9 cellular contexts compared by ENCODE assay signal in the genomic region with DNA sequence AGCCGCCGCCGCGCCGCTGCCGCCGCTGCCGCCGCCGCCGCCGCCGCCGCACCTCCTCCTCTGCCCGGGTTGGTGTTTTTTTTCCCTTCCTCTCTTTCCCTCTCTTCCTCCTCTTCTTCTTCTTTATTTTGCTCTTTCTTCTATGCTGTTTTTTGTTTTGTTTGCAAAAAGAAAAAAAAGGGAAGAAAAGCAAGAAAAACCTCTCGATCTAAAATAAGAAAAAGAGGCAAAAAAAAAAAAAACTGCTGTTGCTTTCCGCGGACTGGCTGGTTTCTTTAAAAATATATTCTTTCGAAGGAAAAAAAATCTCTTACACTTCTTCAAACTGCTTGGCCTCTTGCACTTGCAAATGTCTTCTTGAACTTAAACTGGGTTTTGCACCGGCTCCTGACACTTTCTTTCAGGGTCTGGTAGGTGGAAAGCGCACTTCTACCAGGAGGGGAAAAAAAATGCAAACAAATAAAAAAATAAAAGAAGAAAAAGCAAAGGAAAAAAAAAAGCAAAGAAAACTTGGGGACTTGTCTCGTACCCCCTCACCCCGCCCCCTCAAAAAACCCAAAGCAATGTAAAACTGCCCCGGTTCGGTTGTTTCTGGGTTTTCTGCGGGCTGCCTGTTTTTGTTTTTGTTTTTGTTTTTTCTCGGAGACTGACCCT. TPM values are rescaled to one million over a fixed set of nuclear protein-coding genes. Genes with fewer than 3 reads are reported as not detected.
A peak's percentile ranks its signal among the peaks of the same experiment; 100 is the strongest.
DNase-seq lines count a peak whose midpoint lies in the region; ATAC-seq and TF ChIP-seq lines count a peak whose summit lies in the region.
"Had no signal": no experiment of that assay in that cellular context is flagged by ENCODE, and none has a peak within 500 bp of the region (broad histone marks: within the 10 kb centered on the region; RNA-seq: fewer than 3 reads in every experiment).

No MANE protein-coding gene starts in this region.

- H3K9me3 Mint-ChIP-seq in activated naive CD4-positive, alpha-beta T cell treated with anti-CD3 and anti-CD28 coated beads, Interleukin-2, amount 50 U/mL, for 24 hours = no peaks in the 10 kb centered on the region

- peak overlapping the region; percentile 27 to 56 for H3K4me3 ChIP-seq in ascending aorta
- H3K4me3 ChIP-seq in lower lobe of right lung = peak overlapping the region; percentile 54
- peak overlapping the region in 3 of 4 donors; percentile 48 to 67 (median 66) for H3K4me3 ChIP-seq in transverse colon

- no peaks in the 10 kb centered on the region for H3K9me3 ChIP-seq in ascending aorta
- H3K9me3 ChIP-seq in lower lobe of right lung = no peaks in the 10 kb centered on the region
- no peaks in the 10 kb centered on the region for H3K9me3 ChIP-seq in transverse colon

- H3K27me3 ChIP-seq in ascending aorta = peaks cover 37% of the 10 kb centered on the region
- H3K27me3 ChIP-seq in lower lobe of right lung (ENCODE audit: low read depth) = peaks cover 90% of the 10 kb centered on the region
- H3K27me3 ChIP-seq in transverse colon = peaks cover 82% of the 10 kb centered on the region

- no peak for ATAC-seq in lower lobe of right lung
- no peak for ATAC-seq in HG02798 (IDR thresholded peaks at IDR 0.05; ENCODE audit: poor library complexity, unreplicated experiment)

- no peak for TF ChIP-seq EP300 in transverse colon (IDR thresholded peaks at IDR 0.05; ENCODE audit: low read depth)

- H3K4me1 Mint-ChIP-seq in activated naive CD4-positive, alpha-beta T cell treated with anti-CD3 and anti-CD28 coated beads, Interleukin-2, amount 50 U/mL, for 24 hours = peaks cover 48% of the 10 kb centered on the region

- H3K27ac ChIP-seq in ascending aorta (no peak overlapping the region), lower lobe of right lung (no peak overlapping the region), transverse colon (peak overlapping the region; percentile 77 to 87 (median 82))

- intact Hi-C loops in ascending aorta (cut with DNase I) (no loop called here), lower lobe of right lung (cut with DNase I) (no loop called here), transverse colon (cut with DNase I; ENCODE audit: low total_unique reads) (no loop called here)

- H3K4me1 ChIP-seq in ascending aorta (peaks cover 13 to 25% of the 10 kb centered on the region in 2 donors), lower lobe of right lung (peaks cover 38% of the 10 kb centered on the region), transverse colon (peaks cover 12 to 44% (median 43%) of the 10 kb centered on the region in 4 donors)

- 1 to 2% methylated on average over 19 to 27 of the region's 27 CpGs for WGBS in transverse colon (ENCODE audit: low coverage in 1 of 2), 2 donors

- peak overlapping the region; percentile 99 for H3K4me3 Mint-ChIP-seq in activated naive CD4-positive, alpha-beta T cell treated with anti-CD3 and anti-CD28 coated beads, Interleukin-2, amount 50 U/mL, for 24 hours

- H3K27me3 Mint-ChIP-seq in activated naive CD4-positive, alpha-beta T cell treated with anti-CD3 and anti-CD28 coated beads, Interleukin-2, amount 50 U/mL, for 24 hours = no peaks in the 10 kb centered on the region

- no peaks in the 10 kb centered on the region for H3K36me3 ChIP-seq in ascending aorta
- no peaks in the 10 kb centered on the region for H3K36me3 ChIP-seq in lower lobe of right lung
- H3K36me3 ChIP-seq in transverse colon = no peaks in the 10 kb centered on the region

- peak overlapping the region; percentile 99 for H3K27ac Mint-ChIP-seq in activated naive CD4-positive, alpha-beta T cell treated with anti-CD3 and anti-CD28 coated beads, Interleukin-2, amount 50 U/mL, for 24 hours

- no peak for DNase-seq in activated naive CD4-positive, alpha-beta T cell (lab: John Stamatoyannopoulos, UW)
- DNase-seq in ascending aorta (ENCODE audit: low spot score in 2 of 2) = no peak
- no peak for DNase-seq in lower lobe of right lung
- no peak for DNase-seq in transverse colon
- no peak for DNase-seq in SK-N-DZ (ENCODE audit: low spot score)
- DNase-seq in dedifferentiated amniotic fluid mesenchymal stem cell (ENCODE audit: extremely low spot score) = no peak

- TF ChIP-seq CTCF in ascending aorta (IDR thresholded peaks at IDR 0.05) (no peak), lower lobe of right lung (IDR thresholded peaks at IDR 0.05) (no peak), transverse colon (IDR thresholded peaks at IDR 0.05) (no peak)

- TF ChIP-seq POLR2A in transverse colon (IDR thresholded peaks at IDR 0.05) = no peak

- in situ Hi-C loops in transverse colon (cut with MboI; ENCODE audit: low pct_ligation_motif_present in 1 of 4, low pct_unique_long_range_greater_than_20kb in 1 of 4, low sequenced_read_pairs in 3 of 4) = loop anchor here in 3 of 4 donors (25.0 kb wide), 3 partner anchors 1109 to 1284 kb away; no protein-coding TSS in a partner anchor

- peaks cover 13% of the 10 kb centered on the region for H3K36me3 Mint-ChIP-seq in activated naive CD4-positive, alpha-beta T cell treated with anti-CD3 and anti-CD28 coated beads, Interleukin-2, amount 50 U/mL, for 24 hours

RNA-seq across cellular contexts. Expression of a gene that starts 0.6 kb away (rescaled TPM):
- total RNA-seq in ascending aorta (0.85 TPM), lower lobe of right lung (2.3 TPM), transverse colon (1 to 10 TPM in 3 of 4 donors, under 1 TPM in 1; 0.37 to 4.8 (median 3.7) TPM)
- 3.2 and 3.6 TPM in 2 replicates for polyA plus RNA-seq in SK-N-DZ (2014; cell fraction: cytosol; rRNA removed)
- polyA plus RNA-seq in SK-N-DZ (2014; cell fraction: nucleus; rRNA removed) = 2.2 and 3.2 TPM in 2 replicates
- total RNA-seq: LHCN-M2 had no signal

Comparison
In these comparisons a context has a peak if more than half of its experiments do, and no peak if none do; other contexts are left out.
1. H3K27ac ChIP-seq: peak in transverse colon (4 of 4); none in ascending aorta (0 of 2) and lower lobe of right lung (single experiment).
2. Peak in every context shown above with its lines, with median percentiles within 50 percentile points of each other: H3K4me3 ChIP-seq.